In genomic region chr3:143280984-143281383, GRCh38 we compare ENCODE assay signal across 28 cellular contexts.
"Had no signal": no experiment of that assay in that cellular context is flagged by ENCODE, and none has a peak within 500 bp of the region (broad histone marks: within the 10 kb centered on the region; RNA-seq: fewer than 3 reads in every experiment).

No MANE protein-coding gene starts in this region.

- H3K4me1 Mint-ChIP-seq: activated naive CD4-positive, alpha-beta T cell treated with anti-CD3 and anti-CD28 coated beads, Interleukin-2, amount 10 ng/mL, durations not matched to agents 7 days and 5 days had no signal

- DNase-seq: activated CD4-positive, alpha-beta memory T cell treated with anti-CD3 and anti-CD28 coated beads, Interleukin-2, amount 10 ng/mL, durations not matched to agents 7 days and 5 days; activated CD4-positive, alpha-beta T cell treated with anti-CD3 and anti-CD28 coated beads for 1 hour; activated CD4-positive, alpha-beta T cell treated with anti-CD3 and anti-CD28 coated beads for 48 hours; activated CD4-positive, CD25-positive, alpha-beta regulatory T cell; activated CD8-positive, alpha-beta memory T cell treated with anti-CD3 and anti-CD28 coated beads for 24 hours; activated CD8-positive, alpha-beta memory T cell treated with anti-CD3 and anti-CD28 coated beads, Interleukin-2, amount 10 ng/mL, durations not matched to agents 7 days and 5 days; activated CD8-positive, alpha-beta memory T cell treated with anti-CD3 and anti-CD28 coated beads, Interleukin-2, amount 50 U/mL, for 48 hours; activated effector memory CD4-positive, alpha-beta T cell treated with Interleukin-2 at 50 U/mL for 16 hours; activated naive CD4-positive, alpha-beta T cell treated with anti-CD3 and anti-CD28 coated beads, Interleukin-2, amount 10 ng/mL, durations not matched to agents 7 days and 5 days; activated T-cell treated with anti-CD3 and anti-CD28 coated beads, Interleukin-2, amount 50 U/mL, for 48 hours; amygdala; NCI-H1105; NCI-H1417 treated with DMSO at 0.1 percent for 48 hours; NCI-H1930; NCI-H2081 treated with DMSO at 0.1 percent for 48 hours; NCI-H510A; NCI-H526; NCI-H748 treated with DMSO at 0.1 percent for 48 hours; OCI-M1; Right ventricle myocardium superior; SW 1271; T-helper 1 cell; T-helper 2 cell; T-helper 9 cell; WERI-Rb-1 had no signal

- H3K9me3 Mint-ChIP-seq: activated CD4-positive, alpha-beta memory T cell treated with anti-CD3 and anti-CD28 coated beads, Interleukin-2, amount 10 ng/mL, durations not matched to agents 7 days and 5 days had no signal

- H3K4me3 ChIP-seq: ascending aorta, cardiac muscle cell had no signal

- H3K9me3 ChIP-seq: ascending aorta had no signal

- H3K27ac Mint-ChIP-seq: activated CD4-positive, alpha-beta memory T cell treated with anti-CD3 and anti-CD28 coated beads, Interleukin-2, amount 10 ng/mL, durations not matched to agents 7 days and 5 days; activated CD8-positive, alpha-beta memory T cell treated with anti-CD3 and anti-CD28 coated beads, Interleukin-2, amount 10 ng/mL, durations not matched to agents 7 days and 5 days; activated naive CD4-positive, alpha-beta T cell treated with anti-CD3 and anti-CD28 coated beads, Interleukin-2, amount 10 ng/mL, durations not matched to agents 7 days and 5 days; activated naive CD8-positive, alpha-beta T cell had no signal

- H3K27ac ChIP-seq: ascending aorta, cardiac muscle cell, WERI-Rb-1 had no signal

- H3K4me1 ChIP-seq: ascending aorta had no signal

- H3K27me3 Mint-ChIP-seq: activated CD4-positive, alpha-beta memory T cell treated with anti-CD3 and anti-CD28 coated beads, Interleukin-2, amount 10 ng/mL, durations not matched to agents 7 days and 5 days; activated CD8-positive, alpha-beta memory T cell treated with anti-CD3 and anti-CD28 coated beads, Interleukin-2, amount 10 ng/mL, durations not matched to agents 7 days and 5 days; activated naive CD4-positive, alpha-beta T cell treated with anti-CD3 and anti-CD28 coated beads, Interleukin-2, amount 10 ng/mL, durations not matched to agents 7 days and 5 days; activated naive CD8-positive, alpha-beta T cell had no signal

- H3K4me3 Mint-ChIP-seq: activated CD4-positive, alpha-beta memory T cell treated with anti-CD3 and anti-CD28 coated beads, Interleukin-2, amount 10 ng/mL, durations not matched to agents 7 days and 5 days; activated CD8-positive, alpha-beta memory T cell treated with anti-CD3 and anti-CD28 coated beads, Interleukin-2, amount 10 ng/mL, durations not matched to agents 7 days and 5 days; activated naive CD4-positive, alpha-beta T cell treated with anti-CD3 and anti-CD28 coated beads, Interleukin-2, amount 10 ng/mL, durations not matched to agents 7 days and 5 days; activated naive CD8-positive, alpha-beta T cell had no signal

- H3K36me3 Mint-ChIP-seq: activated naive CD4-positive, alpha-beta T cell treated with anti-CD3 and anti-CD28 coated beads, Interleukin-2, amount 10 ng/mL, durations not matched to agents 7 days and 5 days had no signal

- ATAC-seq: activated CD8-positive, alpha-beta memory T cell treated with anti-CD3 and anti-CD28 coated beads, Interleukin-2, amount 10 ng/mL, durations not matched to agents 7 days and 5 days had no signal

- H3K36me3 ChIP-seq: ascending aorta, cardiac muscle cell, WERI-Rb-1 had no signal

- H3K27me3 ChIP-seq: ascending aorta, cardiac muscle cell had no signal
